In genomic region chr1:149783289-149783688, GRCh38 we compare ENCODE assay signal across 12 cellular contexts. TPM values are rescaled to one million over a fixed set of nuclear protein-coding genes. Genes with fewer than 3 reads are reported as not detected.
"Had no signal": no experiment of that assay in that cellular context is flagged by ENCODE, and none has a peak within 500 bp of the region (broad histone marks: within the 10 kb centered on the region; RNA-seq: fewer than 3 reads in every experiment).

No MANE protein-coding gene starts in this region.

RNA-seq across cellular contexts. Expression of gene FCGR1A, which starts 0.8 kb away (rescaled TPM):
- total RNA-seq: activated B cell treated with CpG ODN at 0.5 μM for 24 hours; activated CD4-positive, alpha-beta memory T cell treated with anti-CD3 and anti-CD28 coated beads for 36 hours; activated CD4-positive, alpha-beta T cell treated with anti-CD3 and anti-CD28 coated beads for 36 hours; activated CD4-positive, alpha-beta T cell treated with anti-CD3 and anti-CD28 coated beads, Interleukin-2, amount 10 ng/mL, durations not matched to agents 24 days and 14 days; activated CD4-positive, alpha-beta T cell treated with anti-CD3 and anti-CD28 coated beads, Interleukin-2, amount 10 ng/mL, durations not matched to agents 7 days and 5 days; activated CD8-positive, alpha-beta memory T cell treated with anti-CD3 and anti-CD28 coated beads for 36 hours; activated CD8-positive, alpha-beta T cell treated with anti-CD3 and anti-CD28 coated beads for 36 hours; activated CD8-positive, alpha-beta T cell treated with anti-CD3 and anti-CD28 coated beads, Interleukin-2, amount 10 ng/mL, durations not matched to agents 7 days and 5 days; T-cell; T-helper 1 cell treated with Interleukin-12 subunit alpha and Interleukin-12 subunit beta and Interleukin-4 antibody, amounts not matched to agents 30 ng/mL and 1 ng/mL, for 36 hours; T-helper 2 cell treated with Interferon-gamma antibody and Interleukin-4, amounts not matched to agents 100 ng/mL and 5 ng/mL, for 36 hours; WTC11 had no signal
